9 cellular contexts compared by ENCODE assay signal in genomic region chr2:171571721-171572120, GRCh38.
"Had no signal": no experiment of that assay in that cellular context is flagged by ENCODE, and none has a peak within 500 bp of the region (broad histone marks: within the 10 kb centered on the region; RNA-seq: fewer than 3 reads in every experiment).

No MANE protein-coding gene starts in this region.

- H3K27ac Mint-ChIP-seq: H9 had no signal

- H3K4me3 ChIP-seq: GM23248 had no signal

- H3K4me3 Mint-ChIP-seq: H9 had no signal

- H3K9ac ChIP-seq: GM23248, KMS-11 had no signal

- H3K27ac ChIP-seq: GM23248, KMS-11 had no signal

- H3K9me3 Mint-ChIP-seq: H9 had no signal

- DNase-seq: GM23248, H9, HCEC 1CT, IMR-90, KBM-7 had no signal

- H2AFZ ChIP-seq: GM23248 had no signal

- FAIRE-seq: H1, H54, HTR-8/SVneo had no signal

- H3K4me2 ChIP-seq: KMS-11 had no signal
